In the genomic region with DNA sequence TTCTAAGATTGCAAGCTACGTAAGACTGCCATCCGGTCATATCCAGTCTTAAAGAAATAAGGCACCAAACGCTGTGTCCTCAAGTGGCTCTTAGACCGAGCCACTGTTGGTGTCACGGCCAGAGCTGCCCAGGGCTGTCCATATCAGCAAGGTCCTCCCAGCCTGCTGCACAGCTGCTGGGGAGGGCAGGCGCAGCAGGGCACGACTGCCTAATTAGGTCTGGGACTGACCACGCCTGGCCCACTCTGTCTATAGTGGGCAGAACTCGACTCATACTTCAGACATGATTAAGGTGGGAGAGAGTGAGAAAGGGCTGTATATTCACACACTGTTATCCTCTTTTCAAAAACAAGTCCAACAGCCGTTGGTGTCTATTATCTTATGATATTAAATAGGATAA, we compare ENCODE assay signal across 1 cellular context.
TF ChIP-seq lines count a peak whose summit lies in the region.

No MANE protein-coding gene starts in this region.

TF ChIP-seq in HepG2, 621 proteins besides CTCF, POLR2A, EP300 and RAD21:
- no peak for TF ChIP-seq ZNF383 (CRISPR knock-in tag; IDR thresholded peaks at IDR 0.05; ENCODE audit: borderline replicate concordance)
- TF ChIP-seq ZNF768 (CRISPR knock-in tag; IDR thresholded peaks at IDR 0.05) = peak; percentile 24; the same call in 1 of the 2 replicates
